Comparison of ENCODE assay signal across 1 cellular context in the genomic region with DNA sequence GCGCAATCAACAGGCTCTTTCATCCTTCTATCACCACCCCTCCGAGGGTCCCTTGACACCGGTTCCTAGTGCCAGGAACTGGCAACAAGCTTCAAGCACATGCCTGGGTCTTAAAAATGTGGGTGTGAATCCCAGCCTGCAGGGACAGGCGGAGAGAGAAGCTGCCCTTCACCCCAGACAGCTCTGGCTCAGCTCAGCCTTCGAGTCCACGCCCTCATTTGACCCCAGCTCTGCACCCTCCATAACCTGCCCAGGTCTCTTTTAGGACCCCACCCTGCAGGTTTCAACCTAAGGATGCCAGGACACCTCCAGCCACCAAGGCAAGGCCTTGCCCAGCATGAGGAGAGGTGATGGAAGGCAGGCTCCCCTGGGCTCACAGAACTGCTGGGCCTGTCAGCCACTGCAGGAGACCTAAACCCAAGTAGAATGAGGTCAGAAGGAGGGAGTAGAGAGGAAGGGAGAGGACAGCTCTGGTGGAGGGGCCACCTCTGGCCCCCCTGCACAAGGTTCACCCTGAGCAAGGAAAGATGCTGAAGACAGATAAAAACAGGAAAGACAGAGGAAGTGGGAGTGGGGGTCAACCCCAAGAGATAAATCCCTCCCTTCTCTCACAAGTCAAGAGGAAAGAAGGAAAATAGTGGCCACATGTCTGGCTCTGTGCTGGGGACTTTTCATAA.
A peak's percentile ranks its signal among the peaks of the same experiment; 100 is the strongest.
TF ChIP-seq lines count a peak whose summit lies in the region.

No MANE protein-coding gene starts in this region.

TF ChIP-seq in endothelial cell of umbilical vein, 7 proteins besides CTCF, POLR2A, EP300 and RAD21:
- TF ChIP-seq FOS (IDR thresholded peaks at IDR 0.05; ENCODE audit: borderline replicate concordance, insufficient read depth, low read length) = no peak
- peak; percentile 58 for TF ChIP-seq GATA2 (IDR thresholded peaks at IDR 0.05; ENCODE audit: insufficient read depth, insufficient read length, low read depth, low read length)
- TF ChIP-seq POLR2AphosphoS5 (IDR thresholded peaks at IDR 0.05; ENCODE audit: insufficient read depth, low read depth, low read length) = no peak
TF ChIP-seq in endothelial cell of umbilical vein: peak in this region for 1.
